ENCODE assay signal across 8 cellular contexts in the genomic region with DNA sequence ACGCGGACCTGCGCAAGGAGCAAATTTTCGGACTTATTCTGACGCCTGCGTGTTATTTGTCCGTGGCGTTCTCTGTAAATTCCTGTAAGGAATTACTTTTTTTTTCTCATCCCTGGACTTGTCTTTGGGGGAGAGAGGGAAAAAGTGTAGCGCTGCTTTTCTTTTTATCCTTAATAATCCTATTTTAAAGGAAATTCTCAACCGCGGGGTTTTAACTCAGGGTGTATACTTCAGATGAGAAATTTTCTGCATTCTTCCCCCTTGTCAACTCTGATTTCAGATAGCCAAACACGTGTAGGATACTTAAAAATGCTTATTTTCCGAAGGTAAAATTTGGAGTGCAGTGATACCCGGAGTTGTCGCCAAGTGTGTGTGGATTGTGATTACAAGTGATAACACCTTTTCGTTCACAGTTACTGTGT. TPM values are rescaled to one million over a fixed set of nuclear protein-coding genes. Genes with fewer than 3 reads are reported as not detected.
DNase-seq lines count a peak whose midpoint lies in the region; ATAC-seq, FAIRE-seq and TF ChIP-seq lines count a peak whose summit lies in the region.

No MANE protein-coding gene starts in this region.

- H3K36me3 ChIP-seq in astrocyte (ENCODE audit: insufficient read depth, low read length) (no peaks in the 10 kb centered on the region), tibial nerve (peaks cover 0 to 8% (median 0%) of the 10 kb centered on the region in 3 donors)

- H3K4me3 Mint-ChIP-seq in astrocyte (ENCODE audit: unreplicated experiment) = peak overlapping the region; percentile 98

- peaks cover 25% of the 10 kb centered on the region for H4K20me1 ChIP-seq in astrocyte (ENCODE audit: insufficient read depth, low read length)

- FAIRE-seq in astrocyte (lab: Jason Lieb, UNC) = no peak
- FAIRE-seq in RCC 7860 (lab: Jason Lieb, UNC) = no peak

- no peak for TF ChIP-seq EP300 in tibial nerve (IDR thresholded peaks at IDR 0.05)

- H3K9me3 Mint-ChIP-seq in astrocyte (ENCODE audit: unreplicated experiment) = no peaks in the 10 kb centered on the region

- no peaks in the 10 kb centered on the region for H3K27me3 Mint-ChIP-seq in astrocyte (ENCODE audit: low read depth, unreplicated experiment)

- H3K4me1 Mint-ChIP-seq in astrocyte (ENCODE audit: low read depth, unreplicated experiment) = peaks cover 17% of the 10 kb centered on the region

- peak overlapping the region; percentile 95 for H3K9ac ChIP-seq in astrocyte (ENCODE audit: low read length)

- peak; percentile 5 for ATAC-seq in left lobe of liver
- ATAC-seq in GM21360 (IDR thresholded peaks at IDR 0.05; ENCODE audit: unreplicated experiment) = no peak

- peaks cover 11% of the 10 kb centered on the region for H3K4me1 ChIP-seq in astrocyte (ENCODE audit: insufficient read depth, low read length)
- H3K4me1 ChIP-seq in tibial nerve = peaks cover 0 to 44% (median 10%) of the 10 kb centered on the region in 4 donors

- peak; percentile 15 for DNase-seq in AG10803 (ENCODE audit: low read depth)
- peak; percentile 19 for DNase-seq in HT-29 (ENCODE audit: low spot score)
- DNase-seq in astrocyte (ENCODE audit: low read depth) = peak; percentile 14
- no peak for DNase-seq in left lobe of liver (ENCODE audit: low spot score)
- no peak for DNase-seq in tibial nerve (ENCODE audit: low spot score in 2 of 2)
- no peak for DNase-seq in RCC 7860 (ENCODE audit: low spot score)
- DNase-seq in NCI-H187 (lab: John Stamatoyannopoulos, UW) = no peak

- H3K79me2 ChIP-seq in astrocyte (ENCODE audit: insufficient read depth, low read length) = peaks cover 59% of the 10 kb centered on the region

- H3K27ac ChIP-seq in astrocyte (ENCODE audit: low read depth, low read length) = peak overlapping the region; percentile 81
- peak overlapping the region; percentile 63 to 93 (median 90) for H3K27ac ChIP-seq in tibial nerve

- no peaks in the 10 kb centered on the region for H3K36me3 Mint-ChIP-seq in astrocyte (ENCODE audit: low read depth, unreplicated experiment)

- TF ChIP-seq CTCF in AG10803 (conservative IDR thresholded peaks at IDR 0.05; ENCODE audit: low read length) (no peak), astrocyte (IDR thresholded peaks at IDR 0.05; ENCODE audit: insufficient read depth, low read depth, low read length) (no peak), tibial nerve (IDR thresholded peaks at IDR 0.05) (no peak)

- H3K9me3 ChIP-seq in astrocyte (ENCODE audit: insufficient read depth, low read depth, low read length) (no peaks in the 10 kb centered on the region), tibial nerve (no peaks in the 10 kb centered on the region)

- 1% methylated on average over 16 of the region's 16 CpGs for WGBS in tibial nerve, 2 donors

- peak overlapping the region; percentile 94 for H3K4me3 ChIP-seq in AG10803 (ENCODE audit: low read length)
- peak overlapping the region; percentile 94 for H3K4me3 ChIP-seq in astrocyte (ENCODE audit: insufficient read depth, low read depth, low read length)
- H3K4me3 ChIP-seq in tibial nerve = peak overlapping the region; percentile 82 to 99 (median 90)

- no peaks in the 10 kb centered on the region for H3K27me3 ChIP-seq in astrocyte (ENCODE audit: insufficient read depth, low read length)
- H3K27me3 ChIP-seq in tibial nerve = no peaks in the 10 kb centered on the region

- TF ChIP-seq POLR2A in tibial nerve (IDR thresholded peaks at IDR 0.05) = no peak

- H3K27ac Mint-ChIP-seq in astrocyte (ENCODE audit: unreplicated experiment) = peak overlapping the region; percentile 83

- peak overlapping the region; percentile 91 for H3K4me2 ChIP-seq in astrocyte (ENCODE audit: low read length)

- H2AFZ ChIP-seq in astrocyte (ENCODE audit: low read depth, low read length) = peak overlapping the region; percentile 87

RNA-seq across cellular contexts. Expression of a gene that starts 0.9 kb away (rescaled TPM):
- 49.9 and 80.0 TPM in 2 replicates for total RNA-seq in HT-29 (2014; rRNA removed; shearing (Covaris generic))
- total RNA-seq in astrocyte = 39.8 and 48.9 TPM in 2 replicates
- total RNA-seq in left lobe of liver = 16.7 TPM
- total RNA-seq in tibial nerve = 10 to 100 TPM; 26.7 to 35.3 (median 29.8) TPM

RNA-seq across cellular contexts. Expression of a gene that starts 55.4 kb away (rescaled TPM):
- total RNA-seq in HT-29 (2014; rRNA removed; shearing (Covaris generic)) = 22.4 and 35.4 TPM in 2 replicates
- 120 and 132 TPM in 2 replicates for total RNA-seq in astrocyte
- 73.3 TPM for total RNA-seq in left lobe of liver
- total RNA-seq in tibial nerve = 100 to 1,000 TPM in 1 of 4 donors, 10 to 100 TPM in 3; 81.9 to 101 (median 94.6) TPM

Comparison
In these comparisons a context has a peak if more than half of its experiments do, and no peak if none do; other contexts are left out.
1. DNase-seq: peak in AG10803 (single experiment), HT-29 (single experiment) and astrocyte (single experiment); none in left lobe of liver (single experiment), tibial nerve (0 of 2), RCC 7860 (single experiment) and NCI-H187 (0 of 2).
2. Peak in every context shown above with its lines, with median percentiles within 50 percentile points of each other: H3K4me3 ChIP-seq.